ENCODE assay signal across 8 cellular contexts in the genomic region with DNA sequence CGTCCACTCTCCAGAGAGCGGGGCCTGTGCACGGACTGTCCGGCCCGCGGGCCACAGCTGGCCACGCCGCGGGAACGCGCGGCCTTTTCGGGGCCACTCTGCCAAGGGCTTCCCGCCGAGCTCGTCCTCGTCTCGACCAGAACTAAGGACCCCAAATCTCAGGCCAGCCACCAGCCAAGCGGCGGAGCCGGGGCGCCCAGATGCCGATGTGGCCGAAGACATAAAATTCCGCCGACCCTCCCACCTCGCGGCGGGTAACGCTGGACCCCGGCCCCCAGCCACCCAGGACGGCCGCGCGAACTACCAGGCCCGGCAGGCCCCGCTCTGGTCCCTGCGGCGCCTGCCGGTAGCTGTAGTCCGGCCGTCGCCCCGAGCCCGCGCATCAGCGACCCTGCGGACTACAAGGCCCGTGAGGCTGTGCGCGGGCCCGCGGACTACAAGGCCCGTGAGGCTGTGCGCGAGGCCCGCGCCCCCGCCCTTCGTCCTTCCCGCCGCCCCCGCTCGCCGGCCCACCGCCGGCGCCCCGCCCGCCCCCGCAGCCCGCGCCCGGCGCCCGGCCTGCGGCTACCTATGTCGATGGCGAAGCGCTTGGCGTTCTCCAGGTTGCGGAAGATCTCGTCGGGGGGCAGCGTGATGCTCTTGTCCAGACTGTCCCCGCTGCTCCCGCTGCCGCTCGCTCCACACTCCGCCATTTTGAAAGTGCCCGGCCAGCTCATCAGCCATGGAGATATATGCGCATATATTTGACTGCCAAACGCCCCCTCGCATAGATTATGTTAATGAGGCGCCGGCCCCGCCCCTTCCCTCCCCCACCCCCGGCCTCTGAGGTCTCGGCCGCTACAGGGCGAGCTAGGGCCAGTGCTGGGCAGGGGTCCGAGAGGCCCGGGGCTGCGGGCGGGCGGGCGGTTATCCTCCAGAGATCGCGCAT. TPM values are rescaled to one million over a fixed set of nuclear protein-coding genes. Genes with fewer than 3 reads are reported as not detected.
DNase-seq lines count a peak whose midpoint lies in the region; ATAC-seq, FAIRE-seq and TF ChIP-seq lines count a peak whose summit lies in the region.

A gene (minus strand): TSS at position 701 of the 928 bp plus-strand sequence. CDS start 9 bp downstream, at position 692.

- no TSS peak for BruUV-seq in Calu3 (replicated peaks; lab: Mats Ljungman, UMichigan)
- no TSS peak for BruUV-seq in PC-3 (replicated peaks; lab: Mats Ljungman, UMichigan)

- CTCF ChIA-PET in Calu3 (lab: Charles Lee) (interaction anchor here (0.6 to 1.4 kb wide), 10 partner anchors 9 to 498 kb away, joined by 3 to 10 read pairs (median 5); a partner anchor contains a TSS), PC-3 (lab: Charles Lee) (interaction anchor here (0.6 to 2.4 kb wide), 4 partner anchors 9 to 112 kb away, joined by 4 to 15 read pairs (median 6); no protein-coding TSS in a partner anchor)

- POLR2A ChIA-PET in PC-3 (lab: Charles Lee; ENCODE audit: unreplicated experiment) = interaction anchor here (0.6 to 1.0 kb wide), 9 partner anchors 9 to 327 kb away, joined by 3 to 11 read pairs (median 7); a partner anchor contains a TSS

- H2AFZ ChIP-seq in PC-3 (ENCODE audit: low read length) = peak within 1 kb of the TSS; percentile 64

- H3K4me3 Mint-ChIP-seq in Calu3 (ENCODE audit: low read depth, unreplicated experiment) = peak within 1 kb of the TSS; percentile 75

- H3K36me3 Mint-ChIP-seq in Calu3 (ENCODE audit: insufficient read depth, unreplicated experiment) = peaks cover 26% of the 10 kb centered on the region

- ATAC-seq in GM21360 (IDR thresholded peaks at IDR 0.05; ENCODE audit: unreplicated experiment) (peak; percentile 85), PC-3 (peak; percentile 92)

- no peak for TF ChIP-seq CTCF in Calu3 (IDR thresholded peaks at IDR 0.05; ENCODE audit: unreplicated experiment)
- no peak for TF ChIP-seq CTCF in PC-3 (conservative IDR thresholded peaks at IDR 0.05; ENCODE audit: low read depth, low read length)
- no peak for TF ChIP-seq CTCF in epithelial cell of proximal tubule (conservative IDR thresholded peaks at IDR 0.05; ENCODE audit: low read depth, low read length)

- no peaks in the 10 kb centered on the region for H3K27me3 ChIP-seq in PC-3 (ENCODE audit: low read length)
- peaks cover 40% of the 10 kb centered on the region for H3K27me3 ChIP-seq in mucosa of stomach (ENCODE audit: control insufficient read depth, insufficient read depth, low read length)

- no peak within 1 kb of the TSS for H3K27ac Mint-ChIP-seq in Calu3 (ENCODE audit: unreplicated experiment)

- H3K4me1 ChIP-seq in PC-3 (ENCODE audit: insufficient read depth, low read length) = peaks cover 42% of the 10 kb centered on the region
- peaks cover 50% of the 10 kb centered on the region for H3K4me1 ChIP-seq in mucosa of stomach (ENCODE audit: control insufficient read depth, insufficient read depth, low read length)

- H3K9me3 Mint-ChIP-seq in Calu3 (ENCODE audit: low read depth, unreplicated experiment) = no peaks in the 10 kb centered on the region

- peaks cover 43% of the 10 kb centered on the region for H4K20me1 ChIP-seq in PC-3 (ENCODE audit: low read length)

- intact Hi-C loops in Calu3 (cut with micrococcal nuclease; ENCODE audit: unreplicated experiment) = no loop called here
- intact Hi-C loops in PC-3 (cut with micrococcal nuclease) = loop anchor here (1.0 to 2.0 kb wide), 2 partner anchors 21 to 75 kb away; no protein-coding TSS in a partner anchor

- H3K9me2 ChIP-seq in PC-3 (replicated peaks; ENCODE audit: low read length) = no peaks in the 10 kb centered on the region

- peak within 1 kb of the TSS; percentile 93 for H3K4me3 ChIP-seq in PC-3 (ENCODE audit: low read length)
- H3K4me3 ChIP-seq in epithelial cell of proximal tubule (ENCODE audit: low read depth, low read length) = peak within 1 kb of the TSS; percentile 97
- H3K4me3 ChIP-seq in mucosa of stomach (ENCODE audit: low read length) = peak within 1 kb of the TSS; percentile 71

- peaks cover 8% of the 10 kb centered on the region for H3K27me3 Mint-ChIP-seq in Calu3 (ENCODE audit: unreplicated experiment)

- no peaks in the 10 kb centered on the region for H3K4me1 Mint-ChIP-seq in Calu3 (ENCODE audit: low read depth, unreplicated experiment)

- peaks cover 49% of the 10 kb centered on the region for H3K79me2 ChIP-seq in PC-3 (ENCODE audit: low read length)

- H3K36me3 ChIP-seq in PC-3 (ENCODE audit: low read depth, low read length) (peaks cover 7% of the 10 kb centered on the region; the same call in 1 of the 2 replicates), mucosa of stomach (ENCODE audit: control insufficient read depth, insufficient read depth, low read length) (no peaks in the 10 kb centered on the region)

- H3K9ac ChIP-seq in PC-3 (ENCODE audit: low read length) (peak within 1 kb of the TSS; percentile 96), mucosa of stomach (ENCODE audit: low read length) (peak within 1 kb of the TSS; percentile 74)

- peak; percentile 87 for DNase-seq in Calu3
- peak; percentile 87 for DNase-seq in HTR-8/SVneo (ENCODE audit: insufficient read length, low spot score)
- DNase-seq in PC-3 = peak; percentile 98
- DNase-seq in activated T-cell treated with anti-CD3 and anti-CD28 coated beads for 48 hours (ENCODE audit: low read depth) = peak; percentile 88
- DNase-seq in epithelial cell of proximal tubule (ENCODE audit: low read depth) = no peak
- peak; percentile 89 for DNase-seq in stimulated activated CD8-positive, alpha-beta memory T cell treated with anti-CD3 and anti-CD28 coated beads, Interleukin-4, amount 100 ng/mL, for 48 hours

- H3K9me3 ChIP-seq in PC-3 (ENCODE audit: low read length) (no peaks in the 10 kb centered on the region), mucosa of stomach (ENCODE audit: control insufficient read depth, low read length) (no peaks in the 10 kb centered on the region)

- H3K4me2 ChIP-seq in PC-3 (ENCODE audit: low read length) = peak within 1 kb of the TSS; percentile 94

- peak within 1 kb of the TSS; percentile 43 for H3K27ac ChIP-seq in PC-3 (ENCODE audit: low read length)

- H3F3A ChIP-seq in PC-3 (ENCODE audit: low read length, unreplicated experiment) = no peaks in the 10 kb centered on the region

- peak; percentile 90 for FAIRE-seq in HTR-8/SVneo (lab: Jason Lieb, UNC)

RNA-seq across cellular contexts. Expression of the gene that starts here (rescaled TPM):
- total RNA-seq in Calu3 (2022) = 24.4 and 24.7 TPM in 2 replicates
- 69.4 and 86.9 TPM in 2 replicates for total RNA-seq in PC-3 (2014; rRNA removed)
- total RNA-seq in epithelial cell of proximal tubule = 29.8 and 36.0 TPM in 2 replicates
